ENCODE assay signal across 8 cellular contexts in genomic region chr12:105106621-105107020, GRCh38. TPM values are rescaled to one million over a fixed set of nuclear protein-coding genes. Genes with fewer than 3 reads are reported as not detected.
DNase-seq lines count a peak whose midpoint lies in the region; ATAC-seq and TF ChIP-seq lines count a peak whose summit lies in the region.

No MANE protein-coding gene starts in this region.

- no peak for ATAC-seq in HG03342 (IDR thresholded peaks at IDR 0.05; ENCODE audit: unreplicated experiment)

- peaks cover 26% of the 10 kb centered on the region for H3K4me1 ChIP-seq in CD8-positive, alpha-beta memory T cell (ENCODE audit: insufficient read depth, low read length)
- H3K4me1 ChIP-seq in MM.1S (ENCODE audit: low read length) (peaks cover 12% of the 10 kb centered on the region; the same call in 1 of the 2 replicates), neuron (ENCODE audit: insufficient read depth, low read length) (peaks cover 25% of the 10 kb centered on the region)

- peaks cover 0 to 19% (median 0%) of the 10 kb centered on the region in 3 donors for H3K36me3 Mint-ChIP-seq in CD8-positive, alpha-beta memory T cell

- no peaks in the 10 kb centered on the region for H3K9me3 ChIP-seq in CD8-positive, alpha-beta memory T cell (ENCODE audit: low read length)
- no peaks in the 10 kb centered on the region for H3K9me3 ChIP-seq in MM.1S (replicated peaks; ENCODE audit: insufficient read depth, low read length)
- no peaks in the 10 kb centered on the region for H3K9me3 ChIP-seq in neuron (ENCODE audit: low read length)

- H2AFZ ChIP-seq in MM.1S (ENCODE audit: low read length) (peak overlapping the region; percentile 97), neuron (ENCODE audit: low read depth, low read length) (peak overlapping the region; percentile 78)

- peaks cover 36% of the 10 kb centered on the region for H3K79me2 ChIP-seq in MM.1S (ENCODE audit: low read length)

- no peak overlapping the region for H3K27ac ChIP-seq in CD8-positive, alpha-beta memory T cell (ENCODE audit: low read depth, low read length)
- H3K27ac ChIP-seq in MM.1S (ENCODE audit: low read length): no peak overlapping the region
- H3K27ac ChIP-seq in dorsolateral prefrontal cortex: peak overlapping the region in 35 of 59 donors; percentile 49 to 97 (median 94)

- intact Hi-C loops in dorsolateral prefrontal cortex (cut with DNase I): loop anchor here (1.0 to 5.0 kb wide), 2 partner anchors 130 to 131 kb away; partner anchors contain the start of gene APPL2 (in 2 of the 2)

- no peaks in the 10 kb centered on the region for H3K36me3 ChIP-seq in CD8-positive, alpha-beta memory T cell (ENCODE audit: insufficient read depth, low read length)
- H3K36me3 ChIP-seq in MM.1S (replicated peaks; ENCODE audit: insufficient read depth, low read length) (no peaks in the 10 kb centered on the region; the same call in 1 of the 2 replicates), neuron (ENCODE audit: insufficient read depth, low read length) (no peaks in the 10 kb centered on the region)

- H3K27me3 Mint-ChIP-seq in CD8-positive, alpha-beta memory T cell: peaks cover 17 to 40% of the 10 kb centered on the region in 2 donors

- DNase-seq in CD8-positive, alpha-beta memory T cell: no peak
- DNase-seq in MM.1S (no peak), dorsolateral prefrontal cortex (no peak), NCI-H226 (no peak), COLO668 (lab: John Stamatoyannopoulos, UW; ENCODE audit: unreplicated experiment) (no peak), iPS-NIHi7 (ENCODE audit: extremely low spot score) (no peak)

- peak overlapping the region in 4 of 8 donors; percentile 85 to 97 (median 94) for H3K27ac Mint-ChIP-seq in CD8-positive, alpha-beta memory T cell

- no peaks in the 10 kb centered on the region for H3K27me3 ChIP-seq in CD8-positive, alpha-beta memory T cell (ENCODE audit: insufficient read depth, low read length, poor library complexity, severe bottlenecking)
- H3K27me3 ChIP-seq in MM.1S (replicated peaks; ENCODE audit: insufficient read depth, low read length): no peaks in the 10 kb centered on the region
- H3K27me3 ChIP-seq in dorsolateral prefrontal cortex: no peaks in the 10 kb centered on the region
- H3K27me3 ChIP-seq in neuron (ENCODE audit: insufficient read depth, low read length): no peaks in the 10 kb centered on the region

- peaks cover 22 to 39% (median 37%) of the 10 kb centered on the region in 3 donors for H3K4me1 Mint-ChIP-seq in CD8-positive, alpha-beta memory T cell

- H3K9me2 ChIP-seq in MM.1S (replicated peaks; ENCODE audit: insufficient read depth, low read length): no peaks in the 10 kb centered on the region

- H3K4me2 ChIP-seq in MM.1S (ENCODE audit: low read depth, low read length): peak overlapping the region; percentile 90

- H3K4me3 Mint-ChIP-seq in CD8-positive, alpha-beta memory T cell: peak overlapping the region; percentile 94 to 99 (median 96)

- TF ChIP-seq CTCF in MM.1S (IDR thresholded peaks at IDR 0.05; ENCODE audit: low read length) (no peak), dorsolateral prefrontal cortex (IDR thresholded peaks at IDR 0.05 in 54 of 56, conservative IDR thresholded peaks at IDR 0.05 in 2 of 56; ENCODE audit: low read depth in 1 of 56, partially characterized antibody in 56 of 56) (no peak)

- CTCF ChIA-PET in CD8-positive, alpha-beta memory T cell (lab: Charles Lee): no interaction called here

- no peaks in the 10 kb centered on the region for H4K20me1 ChIP-seq in MM.1S (ENCODE audit: insufficient read depth, low read length)

- peaks cover 0 to 4% (median 0%) of the 10 kb centered on the region in 5 donors for H3K9me3 Mint-ChIP-seq in CD8-positive, alpha-beta memory T cell

- H3K9ac ChIP-seq in MM.1S (ENCODE audit: low read length): 0 out of 2 replicates have a peak overlapping the region, but pooled peaks have one; percentile 36

- POLR2A ChIA-PET in CD8-positive, alpha-beta memory T cell (lab: Charles Lee): no interaction called here

- H3K4me3 ChIP-seq in CD8-positive, alpha-beta memory T cell (ENCODE audit: low read length): peak overlapping the region; percentile 74
- H3K4me3 ChIP-seq in MM.1S (ENCODE audit: low read length): peak overlapping the region; percentile 97
- H3K4me3 ChIP-seq in dorsolateral prefrontal cortex: peak overlapping the region; percentile 60 to 100 (median 93)
- H3K4me3 ChIP-seq in neuron (ENCODE audit: low read length): peak overlapping the region; percentile 97

- H3F3A ChIP-seq in MM.1S (ENCODE audit: insufficient read depth, low read length): peaks cover 23% of the 10 kb centered on the region

RNA-seq across cellular contexts. Expression of gene WASHC4, which starts 0.9 kb away (rescaled TPM):
- total RNA-seq in CD8-positive, alpha-beta memory T cell: 10 to 100 TPM; 34.3 to 37.8 TPM
- polyA plus RNA-seq in CD8-positive, alpha-beta memory T cell: 24.6 TPM
- total RNA-seq in dorsolateral prefrontal cortex: 10 to 100 TPM; 27.1 to 75.9 (median 42.7) TPM

RNA-seq across cellular contexts. Expression of gene ALDH1L2, which starts 22.4 kb away (rescaled TPM):
- total RNA-seq in CD8-positive, alpha-beta memory T cell: under 1 TPM; 0.69 to 0.72 TPM
- not detected for polyA plus RNA-seq in CD8-positive, alpha-beta memory T cell
- total RNA-seq in dorsolateral prefrontal cortex: 10 to 100 TPM in 77 of 120 experiments, 1 to 10 TPM in 43; 4.6 to 24.6 (median 10.9) TPM

Comparison
In these comparisons a context has a peak if more than half of its experiments do, and no peak if none do; other contexts are left out.
1. H3K27ac ChIP-seq: peak in dorsolateral prefrontal cortex (35 of 59); none in CD8-positive, alpha-beta memory T cell (single experiment) and MM.1S (single experiment).
2. Peak in every context shown above with its lines, with median percentiles within 50 percentile points of each other: H3K4me3 ChIP-seq.